ENCODE assay signal across 1 cellular context in genomic region chr14:92709340-92710000, GRCh38.
TF ChIP-seq lines count a peak whose summit lies in the region.

No MANE protein-coding gene starts in this region.

TF ChIP-seq in HepG2, 621 proteins besides CTCF, POLR2A, EP300 and RAD21 (continued from another document):
- TF ChIP-seq NR3C1 (CRISPR knock-in tag; IDR thresholded peaks at IDR 0.05) (no peak), ZNF780A (CRISPR knock-in tag; IDR thresholded peaks at IDR 0.05) (no peak), NR2F6 (IDR thresholded peaks at IDR 0.05) (no peak), NR2F6 (CRISPR knock-in tag; IDR thresholded peaks at IDR 0.05) (0 out of 2 replicates have a peak, but pooled peaks have one; percentile 20)
